11 cellular contexts compared by ENCODE assay signal in genomic region chr7:27346531-27347260, GRCh38.
DNase-seq lines count a peak whose midpoint lies in the region; ATAC-seq lines count a peak whose summit lies in the region.
"Had no signal": no experiment of that assay in that cellular context is flagged by ENCODE, and none has a peak within 500 bp of the region (broad histone marks: within the 10 kb centered on the region; RNA-seq: fewer than 3 reads in every experiment).

No MANE protein-coding gene starts in this region.

- ATAC-seq in HG02884 (IDR thresholded peaks at IDR 0.05; ENCODE audit: unreplicated experiment): no peak
- no peak for ATAC-seq in HG02852 (IDR thresholded peaks at IDR 0.05; ENCODE audit: unreplicated experiment)

- no peak overlapping the region for H3K4me2 ChIP-seq in mesenchymal stem cell (ENCODE audit: low read length, poor library complexity, severe bottlenecking)

- H3K4me3 ChIP-seq in mesenchymal stem cell (ENCODE audit: insufficient read depth in 1 of 2, low read depth in 1 of 2, low read length in 2 of 2): peak overlapping the region in 1 of 2 experiments; percentile 48
- H3K4me3 ChIP-seq: heart right ventricle had no signal

- H2BK5ac ChIP-seq in mesenchymal stem cell (ENCODE audit: low read depth, low read length, poor library complexity, severe bottlenecking): no peak overlapping the region

- no peak overlapping the region for H2BK120ac ChIP-seq in mesenchymal stem cell (ENCODE audit: low read depth, low read length)

- no peak overlapping the region for H4K91ac ChIP-seq in mesenchymal stem cell (ENCODE audit: low read length)

- H3K4me1 ChIP-seq in mesenchymal stem cell (ENCODE audit: control insufficient read depth, insufficient read depth, low read depth, low read length): no peaks in the 10 kb centered on the region
- H3K4me1 ChIP-seq: heart right ventricle had no signal

- H3K9ac ChIP-seq in mesenchymal stem cell (ENCODE audit: low read length): peak overlapping the region; percentile 79

- H3K14ac ChIP-seq in mesenchymal stem cell (ENCODE audit: low read length in 2 of 2): no peak overlapping the region

- no peak overlapping the region for H3K18ac ChIP-seq in mesenchymal stem cell (ENCODE audit: low read depth in 1 of 2, low read length in 2 of 2)

- no peak overlapping the region for H2AFZ ChIP-seq in mesenchymal stem cell (ENCODE audit: low read depth, low read length)

- no peak overlapping the region for H3K4ac ChIP-seq in mesenchymal stem cell (ENCODE audit: low read depth in 1 of 2, low read length in 2 of 2)

- peak; percentile 91 for DNase-seq in ACHN
- peak; percentile 15 for DNase-seq in HS-27A (ENCODE audit: low read depth)
- DNase-seq in astrocyte of the hippocampus (ENCODE audit: low read depth, low spot score): peak; percentile 62
- DNase-seq in mesenchymal stem cell: peak; percentile 57
- DNase-seq in NOMO-1 treated with DMSO at 0.1 percent for 48 hours (lab: John Stamatoyannopoulos, UW; ENCODE audit: unreplicated experiment): no peak
- DNase-seq in NCI-H2171 treated with DMSO at 0.1 percent for 48 hours (lab: John Stamatoyannopoulos, UW): no peak
- DNase-seq: CD4-positive, CD25-positive, alpha-beta regulatory T cell; NCI-H2171 had no signal

- WGBS in mesenchymal stem cell: 16% methylated on average over 7 of the region's 10 CpGs

- no peak overlapping the region for H4K8ac ChIP-seq in mesenchymal stem cell (ENCODE audit: low read length)

- no peak overlapping the region for H2BK12ac ChIP-seq in mesenchymal stem cell (ENCODE audit: low read length in 2 of 2)

- no peaks in the 10 kb centered on the region for H3K36me3 ChIP-seq in mesenchymal stem cell (ENCODE audit: control insufficient read depth in 1 of 2, insufficient read depth in 2 of 2, low read depth in 1 of 2, low read length in 2 of 2)
- H3K36me3 ChIP-seq: heart right ventricle had no signal

- no peaks in the 10 kb centered on the region for H3K79me1 ChIP-seq in mesenchymal stem cell (replicated peaks; ENCODE audit: low read length, poor library complexity, severe bottlenecking)

- H3K23ac ChIP-seq in mesenchymal stem cell (ENCODE audit: low read length in 2 of 2): no peak overlapping the region

- H3K9me3 ChIP-seq in mesenchymal stem cell (ENCODE audit: control insufficient read depth, low read length): no peaks in the 10 kb centered on the region
- H3K9me3 ChIP-seq: heart right ventricle had no signal

- H2AK5ac ChIP-seq in mesenchymal stem cell (ENCODE audit: low read length, severe bottlenecking): no peak overlapping the region

- H2BK15ac ChIP-seq in mesenchymal stem cell (ENCODE audit: low read depth, poor library complexity, severe bottlenecking): no peak overlapping the region

- peaks cover 0 to 12% of the 10 kb centered on the region in 2 experiments for H3K27me3 ChIP-seq in mesenchymal stem cell (ENCODE audit: control insufficient read depth in 1 of 2, insufficient read depth in 1 of 2, low read length in 2 of 2)

- no peak overlapping the region for H3K27ac ChIP-seq in mesenchymal stem cell (ENCODE audit: low read length, poor library complexity, severe bottlenecking)
- H3K27ac ChIP-seq: heart right ventricle had no signal

- in situ Hi-C loops in ACHN (cut with HindIII; ENCODE audit: low pct_ligation_motif_present, low pct_unique_long_range_greater_than_20kb, low sequenced_read_pairs): no loop called here

Comparison
In these comparisons a context has a peak if more than half of its experiments do, and no peak if none do; other contexts are left out.
1. DNase-seq: peak in ACHN (single experiment), HS-27A (single experiment), astrocyte of the hippocampus (single experiment) and mesenchymal stem cell (single experiment); none in NOMO-1 treated with DMSO at 0.1 percent for 48 hours (single experiment) and NCI-H2171 treated with DMSO at 0.1 percent for 48 hours (single experiment).